8 cellular contexts compared by ENCODE assay signal in genomic region chr2:199985625-199986207, GRCh38. TPM values are rescaled to one million over a fixed set of nuclear protein-coding genes. Genes with fewer than 3 reads are reported as not detected.
A peak's percentile ranks its signal among the peaks of the same experiment; 100 is the strongest.
DNase-seq lines count a peak whose midpoint lies in the region; ATAC-seq and TF ChIP-seq lines count a peak whose summit lies in the region.

No MANE protein-coding gene starts in this region.

- H3K27me3 Mint-ChIP-seq in CD8-positive, alpha-beta T cell (ENCODE audit: low read depth) = no peaks in the 10 kb centered on the region

- ATAC-seq in CD8-positive, alpha-beta T cell = peak; percentile 72
- ATAC-seq in GM21360 (IDR thresholded peaks at IDR 0.05; ENCODE audit: unreplicated experiment) (peak; percentile 89), IMR-90 (ENCODE audit: low read depth) (peak; percentile 66), HG02970 (IDR thresholded peaks at IDR 0.05; ENCODE audit: low FRiP score, unreplicated experiment) (no peak)

- H3F3A ChIP-seq in PC-9 (ENCODE audit: insufficient read depth, low read depth) = no peaks in the 10 kb centered on the region

- H2AFZ ChIP-seq in IMR-90 (replicated peaks; ENCODE audit: low read length, poor library complexity) (peak overlapping the region; percentile 96), PC-9 (peak overlapping the region; percentile 49; the same call in 1 of the 2 replicates)

- H2BK20ac ChIP-seq in IMR-90 (ENCODE audit: low read depth, low read length) = peak overlapping the region; percentile 54; the same call in 1 of the 2 replicates

- WGBS in IMR-90 (ENCODE audit: extremely low coverage in 2 of 2, insufficient read length in 1 of 2), 2 experiments = 65% methylated on average over 2 of the region's 6 CpGs; no CpG with 5 or more reads in 1 of the 2 experiments

- H3K4me3 Mint-ChIP-seq in CD8-positive, alpha-beta T cell = no peak overlapping the region

- H2BK120ac ChIP-seq in IMR-90 (ENCODE audit: low read depth, low read length) = peak overlapping the region; percentile 90

- H3K27me3 ChIP-seq in CD8-positive, alpha-beta T cell (ENCODE audit: insufficient read depth, low read length) = no peaks in the 10 kb centered on the region
- H3K27me3 ChIP-seq in IMR-90 (ENCODE audit: control insufficient read depth, insufficient read depth, low read length) = no peaks in the 10 kb centered on the region
- no peaks in the 10 kb centered on the region for H3K27me3 ChIP-seq in PC-9 (ENCODE audit: insufficient read depth, low read depth)

- H3K36me3 ChIP-seq in CD8-positive, alpha-beta T cell (ENCODE audit: insufficient read depth, low read length) = no peaks in the 10 kb centered on the region
- H3K36me3 ChIP-seq in IMR-90 (ENCODE audit: control insufficient read depth, insufficient read depth, low read length) (no peaks in the 10 kb centered on the region), PC-9 (ENCODE audit: low read depth) (no peaks in the 10 kb centered on the region)

- H2AK9ac ChIP-seq in IMR-90 (replicated peaks; ENCODE audit: low read depth, low read length, poor library complexity) = no peak overlapping the region

- no peaks in the 10 kb centered on the region for H3K9me3 ChIP-seq in CD8-positive, alpha-beta T cell (ENCODE audit: low read length)
- H3K9me3 ChIP-seq in IMR-90 (ENCODE audit: control insufficient read depth, insufficient read depth, low read length) (no peaks in the 10 kb centered on the region), PC-9 (ENCODE audit: insufficient read depth, low read depth) (no peaks in the 10 kb centered on the region)

- no peak overlapping the region for H3K56ac ChIP-seq in IMR-90 (ENCODE audit: extremely low read depth, insufficient read depth, low read length)

- peak; percentile 45 for TF ChIP-seq CTCF in CD8-positive, alpha-beta T cell (IDR thresholded peaks at IDR 0.05)
- TF ChIP-seq CTCF in IMR-90 (conservative IDR thresholded peaks at IDR 0.05; ENCODE audit: low read depth, low read length) = peak; percentile 71
- peak; percentile 70 for TF ChIP-seq CTCF in PC-9 (conservative IDR thresholded peaks at IDR 0.05)

- H3K4me3 ChIP-seq in CD8-positive, alpha-beta T cell (ENCODE audit: low read depth, low read length) = no peak overlapping the region
- no peak overlapping the region for H3K4me3 ChIP-seq in IMR-90 (ENCODE audit: insufficient read depth, low read depth, low read length)
- H3K4me3 ChIP-seq in PC-9 = no peak overlapping the region

- no peak overlapping the region for H3K23ac ChIP-seq in IMR-90 (ENCODE audit: low read depth, low read length)

- peaks cover 4% of the 10 kb centered on the region; the same call in 1 of the 2 replicates for H3K9me2 ChIP-seq in PC-9 (ENCODE audit: insufficient read depth)

- in situ Hi-C loops in IMR-90 (cut with MboI; ENCODE audit: low sequenced_read_pairs) = loop anchor here (10.0 kb wide), 1 partner anchor 319 kb away; the partner anchor contains the start of gene SPATS2L

- dilution Hi-C loops in IMR-90 (cut with HindIII; ENCODE audit: low sequenced_read_pairs, unreplicated experiment) = no loop called here

- no peak overlapping the region for H3K27ac Mint-ChIP-seq in CD8-positive, alpha-beta T cell

- no peak overlapping the region for H3K27ac ChIP-seq in CD8-positive, alpha-beta T cell (ENCODE audit: low read depth, low read length)
- H3K27ac ChIP-seq in IMR-90 (ENCODE audit: insufficient read depth, low read length) (no peak overlapping the region), PC-9 (no peak overlapping the region)

- H3K36me3 Mint-ChIP-seq in CD8-positive, alpha-beta T cell = no peaks in the 10 kb centered on the region

- H3K4ac ChIP-seq in IMR-90 (ENCODE audit: low read depth, low read length) = peak overlapping the region; percentile 75

- H3K79me1 ChIP-seq in IMR-90 (ENCODE audit: low read depth in 1 of 2, low read length in 2 of 2) = no peaks in the 10 kb centered on the region

- CTCF ChIA-PET in CD8-positive, alpha-beta T cell (lab: Charles Lee) = interaction anchor here (0.8 to 3.0 kb wide), 7 partner anchors 13 to 500 kb away, joined by 3 to 22 read pairs (median 5); no protein-coding TSS in a partner anchor
- CTCF ChIA-PET in IMR-90 (lab: Yijun Ruan, JAX) = interaction anchor here (0.6 to 2.3 kb wide), 13 partner anchors 17 to 524 kb away, joined by 3 to 6 read pairs (median 3); partner anchors contain the start of gene KCTD18
- CTCF ChIA-PET in PC-9 (lab: Charles Lee) = interaction anchor here (0.5 to 1.4 kb wide), 4 partner anchors 229 to 322 kb away, joined by 3 to 4 read pairs (median 3); no protein-coding TSS in a partner anchor

- peak overlapping the region; percentile 90 for H4K91ac ChIP-seq in IMR-90 (ENCODE audit: insufficient read depth, low read depth, low read length)

- peak overlapping the region; percentile 30; the same call in 1 of the 2 replicates for H3K9ac ChIP-seq in IMR-90 (ENCODE audit: low read depth, low read length)

- POLR2A ChIA-PET in CD8-positive, alpha-beta T cell (lab: Charles Lee) = no interaction called here
- POLR2A ChIA-PET in IMR-90 (lab: Charles Lee; ENCODE audit: unreplicated experiment) (no interaction called here), PC-9 (lab: Charles Lee; ENCODE audit: unreplicated experiment) (no interaction called here)

- peak overlapping the region; percentile 91; the same call in 2 of the 3 replicates for H2BK15ac ChIP-seq in IMR-90 (ENCODE audit: low read depth, low read length)

- H3K18ac ChIP-seq in IMR-90 (ENCODE audit: low read depth, low read length) = peak overlapping the region; percentile 35; the same call in 1 of the 2 replicates

- H2BK5ac ChIP-seq in IMR-90 (ENCODE audit: low read depth, low read length, poor library complexity, severe bottlenecking) = peak overlapping the region; percentile 75

- peak overlapping the region; percentile 87 for H4K8ac ChIP-seq in IMR-90 (ENCODE audit: low read depth in 2 of 2, low read length in 2 of 2)

- H3K9me1 ChIP-seq in IMR-90 (ENCODE audit: insufficient read depth, low read length) = no peaks in the 10 kb centered on the region

- intact Hi-C loops in CD8-positive, alpha-beta T cell (cut with DNase I, micrococcal nuclease) = no loop called here
- intact Hi-C loops in IMR-90 (cut with micrococcal nuclease) (loop anchor here (1.0 to 10.0 kb wide), 2 partner anchors 169 to 321 kb away; partner anchors contain the start of gene SPATS2L), PC-9 (cut with micrococcal nuclease; ENCODE audit: unreplicated experiment) (loop anchor here (2.0 kb wide), 1 partner anchor 321 kb away; the partner anchor contains the start of gene SPATS2L)

- peak overlapping the region; percentile 96 for H4K5ac ChIP-seq in IMR-90 (ENCODE audit: low read depth, low read length)

- no TSS peak for BruUV-seq in IMR-90 (replicated peaks; lab: Mats Ljungman, UMichigan)
- BruUV-seq in PC-9 (replicated peaks; lab: Mats Ljungman, UMichigan) = no TSS peak

- H4K20me1 ChIP-seq in IMR-90 (ENCODE audit: insufficient read depth, low read length) (no peaks in the 10 kb centered on the region), PC-9 (ENCODE audit: insufficient read depth) (no peaks in the 10 kb centered on the region)

- H3K79me2 ChIP-seq in PC-9 (ENCODE audit: low read depth) = no peaks in the 10 kb centered on the region

- H3K14ac ChIP-seq in IMR-90 (replicated peaks; ENCODE audit: low read depth, low read length) = peak overlapping the region; percentile 29

- peak overlapping the region; percentile 69; the same call in 1 of the 2 replicates for H2AK5ac ChIP-seq in IMR-90 (ENCODE audit: low read depth, low read length)

- H3K9me3 Mint-ChIP-seq in CD8-positive, alpha-beta T cell = no peaks in the 10 kb centered on the region

- peaks cover 5% of the 10 kb centered on the region for H3K4me1 Mint-ChIP-seq in CD8-positive, alpha-beta T cell (ENCODE audit: low read depth)

- DNase-seq in CD8-positive, alpha-beta T cell = peak in 5 of 7 experiments; percentile 14 to 41 (median 22)
- DNase-seq in IMR-90 (peak; percentile 81), PC-9 (peak; percentile 60), activated T-cell treated with anti-CD3 and anti-CD28 coated beads for 4 hours (peak; percentile 19), fibroblast of peridontal ligament (ENCODE audit: extremely low read depth) (peak; percentile 74), nucleus accumbens (lab: John Stamatoyannopoulos, UW) (peak in 30 of 56 donors; percentile 1 to 54 (median 8))

- H3K4me2 ChIP-seq in IMR-90 (ENCODE audit: low read depth, low read length) (no peak overlapping the region), PC-9 (no peak overlapping the region)

- TF ChIP-seq POLR2A in IMR-90 (IDR thresholded peaks at IDR 0.05; ENCODE audit: low read depth, low read length) = no peak

- peak; percentile 80 for TF ChIP-seq RAD21 in IMR-90 (IDR thresholded peaks at IDR 0.05; ENCODE audit: low read length)

- H3K4me1 ChIP-seq in CD8-positive, alpha-beta T cell (ENCODE audit: insufficient read depth, low read length) = no peaks in the 10 kb centered on the region
- H3K4me1 ChIP-seq in IMR-90 (ENCODE audit: control insufficient read depth, insufficient read depth, low read length) (peaks cover 6% of the 10 kb centered on the region; the same call in 1 of the 2 replicates), PC-9 (replicated peaks; ENCODE audit: insufficient read depth) (no peaks in the 10 kb centered on the region)

TF ChIP-seq in IMR-90, 13 proteins besides CTCF, POLR2A, EP300 and RAD21:
- no peak for TF ChIP-seq CEBPB (IDR thresholded peaks at IDR 0.05; ENCODE audit: low read depth, low read length)
- peak; percentile 70 for TF ChIP-seq SMC3 (IDR thresholded peaks at IDR 0.05; ENCODE audit: low read depth, low read length)

RNA-seq across cellular contexts. Expression of gene MAIP1, which starts 30.3 kb away (rescaled TPM):
- 10 to 100 TPM; 40.1 to 48.3 TPM for total RNA-seq in CD8-positive, alpha-beta T cell
- total RNA-seq in IMR-90 (2012; rRNA removed) = 16.8 and 18.3 TPM in 2 replicates
- 14.2 and 15.0 TPM in 2 replicates for polyA plus RNA-seq in IMR-90 (2012; rRNA removed)
- polyA plus RNA-seq in IMR-90 (2012; cell fraction: cytosol; rRNA removed) = 2.8 and 8.5 TPM in 2 replicates
- polyA plus RNA-seq in IMR-90 (2012; cell fraction: nucleus; rRNA removed; ENCODE audit: low replicate concordance) = 5.5 TPM in 2 replicates
- total RNA-seq in PC-9 (2021) = 17.2 and 23.5 TPM in 2 replicates

RNA-seq across cellular contexts. Expression of gene TYW5, which starts 30.4 kb away (rescaled TPM):
- 10 to 100 TPM; 20.5 to 22.2 TPM for total RNA-seq in CD8-positive, alpha-beta T cell
- total RNA-seq in IMR-90 (2012; rRNA removed) (3.8 and 6.9 TPM in 2 replicates), PC-9 (2021) (6.4 and 7.2 TPM in 2 replicates)
- 3.2 and 4.0 TPM in 2 replicates for polyA plus RNA-seq in IMR-90 (2012; rRNA removed)
- polyA plus RNA-seq in IMR-90 (2012; cell fraction: cytosol; rRNA removed) = 0.36 and 0.38 TPM in 2 replicates
- 1.4 and 9.5 TPM in 2 replicates for polyA plus RNA-seq in IMR-90 (2012; cell fraction: nucleus; rRNA removed; ENCODE audit: low replicate concordance)

Comparison
In these comparisons a context has a peak if more than half of its experiments do, and no peak if none do; other contexts are left out.
1. DNase-seq: peak in every context shown above with its lines; median percentile 81 in IMR-90; 74 in fibroblast of peridontal ligament; 60 in PC-9; 22 in CD8-positive, alpha-beta T cell; 19 in activated T-cell treated with anti-CD3 and anti-CD28 coated beads for 4 hours; 8 in nucleus accumbens.
2. intact Hi-C loops: an anchor here in IMR-90 (1.0 to 10.0 kb wide) and PC-9 (2.0 kb wide); none called in CD8-positive, alpha-beta T cell.